In the genomic region with DNA sequence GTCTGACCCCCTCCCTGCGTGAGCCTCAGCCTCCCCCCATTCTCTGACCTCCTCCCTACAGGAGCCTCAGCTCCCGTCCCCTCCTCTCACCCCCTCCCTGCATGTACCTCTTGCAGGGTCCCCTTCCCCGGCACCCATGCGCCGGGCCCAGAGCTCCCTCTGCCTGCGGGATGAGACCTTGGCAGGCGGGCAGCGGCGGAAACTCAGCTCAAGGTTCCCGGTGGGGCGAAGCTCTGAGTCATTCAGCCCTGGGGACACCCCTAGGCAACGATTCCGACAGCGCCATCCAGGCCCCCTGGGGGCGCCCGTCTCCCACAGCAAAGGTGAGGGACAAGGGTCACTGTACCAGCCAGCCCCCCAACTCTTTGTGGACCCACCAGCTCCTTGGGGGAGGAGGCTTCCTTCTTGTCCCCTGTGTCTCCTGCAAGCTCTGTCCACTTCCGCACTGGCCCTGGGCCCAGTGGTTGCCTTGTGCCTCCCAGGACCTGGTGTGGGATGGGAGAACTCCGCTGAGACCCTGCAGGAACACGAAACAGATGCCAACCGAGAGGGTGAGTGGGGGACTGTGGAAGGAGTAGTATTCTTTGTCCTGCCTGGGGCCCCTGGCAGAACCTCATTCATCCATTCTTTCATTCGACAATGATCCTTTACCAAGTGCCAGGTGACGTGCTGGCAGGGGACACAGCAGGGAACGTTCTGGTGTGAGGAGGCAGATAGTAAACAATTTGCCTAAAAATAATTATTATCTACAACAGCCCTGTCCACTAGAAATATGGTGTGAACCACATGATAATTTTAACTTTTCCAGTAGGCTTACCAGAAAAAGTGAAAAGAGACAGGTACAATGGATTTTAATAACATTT, we compare ENCODE assay signal across 8 cellular contexts. TPM values are rescaled to one million over a fixed set of nuclear protein-coding genes. Genes with fewer than 3 reads are reported as not detected.
A peak's percentile ranks its signal among the peaks of the same experiment; 100 is the strongest.
DNase-seq lines count a peak whose midpoint lies in the region; ATAC-seq and TF ChIP-seq lines count a peak whose summit lies in the region.

No MANE protein-coding gene starts in this region.

- no peaks in the 10 kb centered on the region for H3F3A ChIP-seq in PC-3 (ENCODE audit: low read length, unreplicated experiment)

- no TSS peak for BruUV-seq in PC-3 (replicated peaks; lab: Mats Ljungman, UMichigan)

- peak overlapping the region; percentile 80 for H3K4me2 ChIP-seq in PC-3 (ENCODE audit: low read length)
- H3K4me2 ChIP-seq in skeletal muscle satellite cell (ENCODE audit: low read length), result peak overlapping the region; percentile 76

- intact Hi-C loops in PC-3 (cut with micrococcal nuclease), result loop anchor here (1.0 to 5.0 kb wide), 4 partner anchors 37 to 297 kb away; a partner anchor contains a TSS

- DNase-seq in DMS114 treated with DMSO at 0.1 percent for 48 hours (lab: John Stamatoyannopoulos, UW; ENCODE audit: unreplicated experiment) (peak; percentile 29), HS-27A (ENCODE audit: low read depth) (peak; percentile 74), PC-3 (peak; percentile 94), brain microvascular endothelial cell (peak; percentile 65)

- POLR2A ChIA-PET in PC-3 (lab: Charles Lee; ENCODE audit: unreplicated experiment), result interaction anchor here (0.8 to 1.3 kb wide), 3 partner anchors 13 to 50 kb away, joined by 4 to 20 read pairs (median 14); a partner anchor contains a TSS

- CTCF ChIA-PET in PC-3 (lab: Charles Lee), result interaction anchor here (0.5 to 4.5 kb wide), 33 partner anchors 9 to 1559 kb away, joined by 3 to 106 read pairs (median 4); a partner anchor contains a TSS

- TF ChIP-seq CTCF in PC-3 (conservative IDR thresholded peaks at IDR 0.05; ENCODE audit: low read depth, low read length) (peak; percentile 98), brain microvascular endothelial cell (IDR thresholded peaks at IDR 0.05; ENCODE audit: low read depth, low read length, missing control alignments) (peak; percentile 89)

- H3K9me3 ChIP-seq in PC-3 (ENCODE audit: low read length), result no peaks in the 10 kb centered on the region
- no peaks in the 10 kb centered on the region for H3K9me3 ChIP-seq in iPS-20b (ENCODE audit: insufficient read depth, low read depth, low read length)
- H3K9me3 ChIP-seq in skeletal muscle satellite cell (replicated peaks; ENCODE audit: low read length), result no peaks in the 10 kb centered on the region

- H3K27ac ChIP-seq in PC-3 (ENCODE audit: low read length) (peak overlapping the region; percentile 40), brain microvascular endothelial cell (peak overlapping the region; percentile 46), iPS-20b (ENCODE audit: low read length) (no peak overlapping the region)

- peaks cover 30% of the 10 kb centered on the region for H3K4me1 ChIP-seq in PC-3 (ENCODE audit: insufficient read depth, low read length)
- peaks cover 6% of the 10 kb centered on the region; the same call in 1 of the 2 replicates for H3K4me1 ChIP-seq in iPS-20b (ENCODE audit: insufficient read depth, low read length)
- H3K4me1 ChIP-seq in skeletal muscle satellite cell (ENCODE audit: control insufficient read depth, insufficient read depth, low read length), result peaks cover 29% of the 10 kb centered on the region

- peaks cover 16% of the 10 kb centered on the region for H3K79me2 ChIP-seq in PC-3 (ENCODE audit: low read length)

- peak; percentile 54 for ATAC-seq in PC-3
- ATAC-seq in GM18861 (IDR thresholded peaks at IDR 0.05; ENCODE audit: unreplicated experiment), result no peak
- no peak for ATAC-seq in HG02763 (IDR thresholded peaks at IDR 0.05; ENCODE audit: unreplicated experiment)

- H3K36me3 ChIP-seq in PC-3 (ENCODE audit: low read depth, low read length), result no peaks in the 10 kb centered on the region
- no peaks in the 10 kb centered on the region for H3K36me3 ChIP-seq in brain microvascular endothelial cell (replicated peaks)
- H3K36me3 ChIP-seq in iPS-20b (ENCODE audit: insufficient read depth, low read depth, low read length), result no peaks in the 10 kb centered on the region
- H3K36me3 ChIP-seq in skeletal muscle satellite cell (ENCODE audit: insufficient read depth, low read length), result peaks cover under 1% of the 10 kb centered on the region

- no peaks in the 10 kb centered on the region for H3K9me2 ChIP-seq in PC-3 (replicated peaks; ENCODE audit: low read length)

- H3K4me3 ChIP-seq in PC-3 (ENCODE audit: low read length) (peak overlapping the region; percentile 58), brain microvascular endothelial cell (ENCODE audit: low read depth, low read length) (peak overlapping the region; percentile 37), iPS-20b (ENCODE audit: low read length) (peak overlapping the region; percentile 18; the same call in 1 of the 2 replicates), skeletal muscle satellite cell (ENCODE audit: low read length) (peak overlapping the region; percentile 58)

- H3K27me3 ChIP-seq in PC-3 (ENCODE audit: low read length), result no peaks in the 10 kb centered on the region
- H3K27me3 ChIP-seq in brain microvascular endothelial cell (replicated peaks), result no peaks in the 10 kb centered on the region
- no peaks in the 10 kb centered on the region for H3K27me3 ChIP-seq in iPS-20b (ENCODE audit: insufficient read depth, low read length)
- H3K27me3 ChIP-seq in skeletal muscle satellite cell (ENCODE audit: control insufficient read depth, insufficient read depth, low read length), result peaks cover 23% of the 10 kb centered on the region

- peak overlapping the region; percentile 90 for H2AFZ ChIP-seq in PC-3 (ENCODE audit: low read length)

- H3K9ac ChIP-seq in PC-3 (ENCODE audit: low read length), result peak overlapping the region; percentile 46
- no peak overlapping the region; the same call in 1 of the 2 replicates for H3K9ac ChIP-seq in iPS-20b (ENCODE audit: low read depth, low read length)
- peak overlapping the region; percentile 53 for H3K9ac ChIP-seq in skeletal muscle satellite cell (ENCODE audit: low read depth, low read length)

- in situ Hi-C loops in brain microvascular endothelial cell (cut with HindIII; ENCODE audit: low pct_ligation_motif_present, low sequenced_read_pairs), result no loop called here

- no peaks in the 10 kb centered on the region for H4K20me1 ChIP-seq in PC-3 (ENCODE audit: low read length)

RNA-seq across cellular contexts. Expression of a gene that starts 3.7 kb away (rescaled TPM):
- total RNA-seq in PC-3 (2014; rRNA removed), result 148 and 189 TPM in 2 replicates
- 69.2 and 69.9 TPM in 2 replicates for total RNA-seq in skeletal muscle satellite cell (2012; rRNA removed)

RNA-seq across cellular contexts. Expression of a gene that starts 15.3 kb away (rescaled TPM):
- 19.6 and 21.0 TPM in 2 replicates for total RNA-seq in PC-3 (2014; rRNA removed)
- total RNA-seq in skeletal muscle satellite cell (2012; rRNA removed), result 1.5 and 2.0 TPM in 2 replicates

RNA-seq across cellular contexts. Expression of a gene that starts 37.4 kb away (rescaled TPM):
- total RNA-seq in PC-3 (2014; rRNA removed), result 467 and 585 TPM in 2 replicates
- 128 and 144 TPM in 2 replicates for total RNA-seq in skeletal muscle satellite cell (2012; rRNA removed)

RNA-seq across cellular contexts. Expression of a gene that starts 38.0 kb away (rescaled TPM):
- total RNA-seq in PC-3 (2014; rRNA removed), result 812 and 815 TPM in 2 replicates
- total RNA-seq in skeletal muscle satellite cell (2012; rRNA removed), result 182 and 236 TPM in 2 replicates

RNA-seq across cellular contexts. Expression of a gene that starts 50.0 kb away (rescaled TPM):
- total RNA-seq in PC-3 (2014; rRNA removed), result 111 and 114 TPM in 2 replicates
- 35.5 and 38.0 TPM in 2 replicates for total RNA-seq in skeletal muscle satellite cell (2012; rRNA removed)

Comparison
In these comparisons a context has a peak if more than half of its experiments do, and no peak if none do; other contexts are left out.
1. DNase-seq: peak in every context shown above with its lines; median percentile 94 in PC-3; 74 in HS-27A; 65 in brain microvascular endothelial cell; 29 in DMS114 treated with DMSO at 0.1 percent for 48 hours.